32 cellular contexts compared by ENCODE assay signal in the genomic region with DNA sequence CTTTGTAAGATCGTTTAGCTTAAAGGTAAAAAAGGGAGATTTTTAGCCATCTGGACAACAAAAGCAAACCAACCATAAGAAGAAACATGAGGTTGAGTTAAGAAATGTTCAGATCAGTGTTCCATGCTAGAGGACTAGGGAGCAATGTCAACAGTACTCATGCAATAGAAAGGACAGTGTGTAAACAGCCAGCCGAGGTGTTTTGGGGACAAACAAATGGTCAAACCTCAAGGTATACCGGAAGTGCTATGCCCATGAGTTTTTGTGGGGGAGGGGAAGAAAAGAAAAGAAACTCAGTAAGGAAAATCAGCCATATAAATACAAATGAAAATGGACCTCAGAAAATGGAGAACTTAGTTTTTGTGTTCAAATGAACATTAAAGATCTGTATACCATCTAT.
"Had no signal": no experiment of that assay in that cellular context is flagged by ENCODE, and none has a peak within 500 bp of the region (broad histone marks: within the 10 kb centered on the region; RNA-seq: fewer than 3 reads in every experiment).

No MANE protein-coding gene starts in this region.

- H3K4me3 ChIP-seq: ascending aorta, cardiac muscle cell, SJCRH30, SK-N-MC had no signal

- H3K36me3 Mint-ChIP-seq: activated naive CD4-positive, alpha-beta T cell treated with anti-CD3 and anti-CD28 coated beads, Interleukin-2, amount 50 U/mL, for 24 hours; activated naive CD8-positive, alpha-beta T cell treated with anti-CD3 and anti-CD28 coated beads, Interleukin-2, amount 10 ng/mL, durations not matched to agents 7 days and 5 days had no signal

- DNase-seq: activated CD4-positive, alpha-beta T cell treated with anti-CD3 and anti-CD28 coated beads for 1 hour; activated CD4-positive, alpha-beta T cell treated with anti-CD3 and anti-CD28 coated beads for 48 hours; activated CD4-positive, alpha-beta T cell treated with anti-CD3 and anti-CD28 coated beads, Interleukin-2, amount 50 U/mL, for 4 hours; activated CD4-positive, CD25-positive, alpha-beta regulatory T cell; activated CD8-positive, alpha-beta T cell treated with anti-CD3 and anti-CD28 coated beads for 36 hours; activated gamma-delta T cell; activated naive CD4-positive, alpha-beta T cell treated with Interleukin-2 at 50 U/mL for 16 hours; activated naive CD8-positive, alpha-beta T cell treated with anti-CD3 and anti-CD28 coated beads, Interleukin-2, amount 10 ng/mL, durations not matched to agents 7 days and 5 days; activated T-cell treated with anti-CD3 and anti-CD28 coated beads, Interleukin-2, amount 50 U/mL, for 24 hours; amygdala; Karpas-422; KBM-7; NCI-H1105; NCI-H1417 treated with DMSO at 0.1 percent for 48 hours; NCI-H187 treated with DMSO at 0.1 percent for 48 hours; NCI-H2081; NCI-H2171 treated with DMSO at 0.1 percent for 48 hours; NCI-H2227 treated with DMSO at 0.1 percent for 48 hours; NCI-H446; NCI-H510A treated with DMSO at 0.1 percent for 48 hours; NCI-H526 treated with DMSO at 0.1 percent for 48 hours; NK-92 treated with Interleukin-12 subunit alpha and Interleukin-12 subunit beta, amount 100 ng/mL, for 24 hours; OCI-M1; SHP77; SJCRH30; T1000; WERI-Rb-1 had no signal

- H3K4me1 ChIP-seq: ascending aorta, SJCRH30 had no signal

- H3K36me3 ChIP-seq: ascending aorta, cardiac muscle cell, SJCRH30, WERI-Rb-1 had no signal

- ATAC-seq: activated CD8-positive, alpha-beta T cell treated with anti-CD3 and anti-CD28 coated beads for 36 hours had no signal

- H3K9me3 ChIP-seq: ascending aorta, SJCRH30 had no signal

- H3K27me3 ChIP-seq: ascending aorta, cardiac muscle cell, SJCRH30 had no signal

- H3K27ac ChIP-seq: ascending aorta, cardiac muscle cell, SJCRH30, SK-N-MC, WERI-Rb-1 had no signal

- H3K4me1 Mint-ChIP-seq: activated naive CD4-positive, alpha-beta T cell treated with anti-CD3 and anti-CD28 coated beads, Interleukin-2, amount 50 U/mL, for 24 hours; activated naive CD8-positive, alpha-beta T cell treated with anti-CD3 and anti-CD28 coated beads, Interleukin-2, amount 10 ng/mL, durations not matched to agents 7 days and 5 days had no signal

- H3K4me3 Mint-ChIP-seq: activated CD8-positive, alpha-beta T cell treated with anti-CD3 and anti-CD28 coated beads for 36 hours; activated naive CD4-positive, alpha-beta T cell treated with anti-CD3 and anti-CD28 coated beads, Interleukin-2, amount 50 U/mL, for 24 hours; activated naive CD8-positive, alpha-beta T cell treated with anti-CD3 and anti-CD28 coated beads, Interleukin-2, amount 10 ng/mL, durations not matched to agents 7 days and 5 days; activated T-cell treated with anti-CD3 and anti-CD28 coated beads, Interleukin-2, amount 50 U/mL, for 24 hours had no signal

- H3K27me3 Mint-ChIP-seq: activated CD8-positive, alpha-beta T cell treated with anti-CD3 and anti-CD28 coated beads for 36 hours; activated naive CD4-positive, alpha-beta T cell treated with anti-CD3 and anti-CD28 coated beads, Interleukin-2, amount 50 U/mL, for 24 hours; activated naive CD8-positive, alpha-beta T cell treated with anti-CD3 and anti-CD28 coated beads, Interleukin-2, amount 10 ng/mL, durations not matched to agents 7 days and 5 days; activated T-cell treated with anti-CD3 and anti-CD28 coated beads, Interleukin-2, amount 50 U/mL, for 24 hours had no signal

- H3K27ac Mint-ChIP-seq: activated CD8-positive, alpha-beta T cell treated with anti-CD3 and anti-CD28 coated beads for 36 hours; activated naive CD4-positive, alpha-beta T cell treated with anti-CD3 and anti-CD28 coated beads, Interleukin-2, amount 50 U/mL, for 24 hours; activated naive CD8-positive, alpha-beta T cell treated with anti-CD3 and anti-CD28 coated beads, Interleukin-2, amount 10 ng/mL, durations not matched to agents 7 days and 5 days; activated T-cell treated with anti-CD3 and anti-CD28 coated beads, Interleukin-2, amount 50 U/mL, for 24 hours; activated T-helper 2 cell treated with anti-CD3 and anti-CD28 coated beads, Interferon-gamma antibody, Interleukin-2, Interleukin-4, amounts not matched to agents 10 μg/mL and 5 μg/mL and 100 μg/mL, durations not matched to agents 14 hours and 24 hours and 36 hours had no signal
